ENCODE assay signal across 8 cellular contexts in genomic region chr2:182715896-182716664, GRCh38. TPM values are rescaled to one million over a fixed set of nuclear protein-coding genes. Genes with fewer than 3 reads are reported as not detected.
DNase-seq lines count a peak whose midpoint lies in the region; ATAC-seq and TF ChIP-seq lines count a peak whose summit lies in the region.

Gene DNAJC10, plus strand, starts transcription at chr2:182716257. Its CDS starts 1,830 bp downstream, at chr2:182718087.

- H3K27ac Mint-ChIP-seq in progenitor cell of endocrine pancreas, result no peak within 1 kb of the TSS

- intact Hi-C loops in left cardiac atrium (cut with DNase I), result no loop called here

- peak within 1 kb of the TSS; percentile 95 for H3K4me3 ChIP-seq in GM12875 (ENCODE audit: low read depth, low read length)

- peaks cover 2% of the 10 kb centered on the region for H3K36me3 Mint-ChIP-seq in progenitor cell of endocrine pancreas (ENCODE audit: insufficient read depth)

- DNase-seq in NCI-H1105 (lab: John Stamatoyannopoulos, UW), result peak; percentile 83
- DNase-seq in T follicular helper cell (ENCODE audit: low read depth), result peak; percentile 79
- peak; percentile 89 for DNase-seq in amniotic epithelial cell (ENCODE audit: low read depth)
- peak; percentile 93 for DNase-seq in left cardiac atrium
- peak; percentile 83 for DNase-seq in progenitor cell of endocrine pancreas (ENCODE audit: low spot score, unreplicated experiment)
- peak; percentile 87 for DNase-seq in ureter (ENCODE audit: low spot score)

- H3K27me3 Mint-ChIP-seq in progenitor cell of endocrine pancreas, result no peaks in the 10 kb centered on the region

- TF ChIP-seq CTCF in GM12875 (IDR thresholded peaks at IDR 0.05; ENCODE audit: borderline replicate concordance, insufficient read depth, low read depth, low read length), result no peak
- TF ChIP-seq CTCF in progenitor cell of endocrine pancreas (IDR thresholded peaks at IDR 0.05; ENCODE audit: unreplicated experiment), result no peak

- no peak within 1 kb of the TSS for H3K4me3 Mint-ChIP-seq in progenitor cell of endocrine pancreas (ENCODE audit: low read depth)

- ATAC-seq in HG02642 (IDR thresholded peaks at IDR 0.05; ENCODE audit: poor library complexity, unreplicated experiment), result peak; percentile 91
- ATAC-seq in left cardiac atrium, result peak; percentile 97 to 98

- no peaks in the 10 kb centered on the region for H3K9me3 Mint-ChIP-seq in progenitor cell of endocrine pancreas (ENCODE audit: low read depth)

- H3K4me1 Mint-ChIP-seq in progenitor cell of endocrine pancreas (ENCODE audit: low read depth), result peaks cover 8% of the 10 kb centered on the region

RNA-seq across cellular contexts. Expression of gene DNAJC10, which starts in this region (rescaled TPM):
- total RNA-seq in left cardiac atrium, result 10 to 100 TPM; 57.2 to 71.6 TPM
- 261 and 262 TPM in 2 replicates for total RNA-seq in progenitor cell of endocrine pancreas
- 128 TPM for total RNA-seq in ureter

Comparison
In these comparisons a context has a peak if more than half of its experiments do, and no peak if none do; other contexts are left out.
1. Peak in every context shown above with its lines: DNase-seq, ATAC-seq and H3K4me3 ChIP-seq.